In the genomic region with DNA sequence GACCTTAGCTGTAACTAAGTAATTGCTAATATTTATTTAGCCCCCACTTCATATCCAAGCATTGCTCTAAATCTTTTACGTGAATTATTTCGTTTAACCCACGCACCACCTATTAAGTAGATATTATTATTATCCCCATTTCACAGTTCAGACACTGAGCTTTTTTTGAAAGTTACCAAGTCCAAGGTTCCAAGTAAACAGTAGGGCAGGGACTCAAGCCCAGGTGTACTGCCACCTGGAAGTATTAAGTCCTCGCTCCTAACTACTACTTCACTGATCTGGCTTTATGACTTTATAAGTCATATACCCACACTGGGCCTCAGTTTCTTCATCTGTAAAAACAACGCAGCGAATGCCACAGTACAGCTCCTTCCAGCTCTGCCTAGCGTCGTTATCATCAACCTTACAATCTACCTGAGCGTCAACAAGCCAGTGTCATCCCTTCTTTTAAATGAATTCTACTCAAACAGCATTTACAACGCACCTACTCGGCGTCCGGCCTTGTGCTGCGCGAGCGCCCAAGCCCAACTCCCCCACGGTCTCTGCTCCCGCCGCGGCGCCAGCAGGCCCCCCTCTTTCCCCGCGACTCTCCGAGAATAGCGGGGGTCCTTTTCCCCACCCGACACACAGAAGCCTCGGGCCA, we compare ENCODE assay signal across 8 cellular contexts. TPM values are rescaled to one million over a fixed set of nuclear protein-coding genes. Genes with fewer than 3 reads are reported as not detected.
A peak's percentile ranks its signal among the peaks of the same experiment; 100 is the strongest.
DNase-seq lines count a peak whose midpoint lies in the region; ATAC-seq and TF ChIP-seq lines count a peak whose summit lies in the region.

No MANE protein-coding gene starts in this region.

- H3K27me3 Mint-ChIP-seq in activated CD4-positive, alpha-beta T cell treated with anti-CD3 and anti-CD28 coated beads, Interleukin-2, amount 10 ng/mL, durations not matched to agents 7 days and 5 days = peaks cover 11% of the 10 kb centered on the region

- H3K9me3 ChIP-seq in neuron (ENCODE audit: low read length) = no peaks in the 10 kb centered on the region

- POLR2A ChIA-PET in activated CD4-positive, alpha-beta T cell treated with anti-CD3 and anti-CD28 coated beads, Interleukin-2, amount 10 ng/mL, durations not matched to agents 7 days and 5 days (lab: Charles Lee) = no interaction called here

- H3K9me3 Mint-ChIP-seq in activated CD4-positive, alpha-beta T cell treated with anti-CD3 and anti-CD28 coated beads, Interleukin-2, amount 10 ng/mL, durations not matched to agents 7 days and 5 days = peaks cover 2% of the 10 kb centered on the region

- peaks cover 39% of the 10 kb centered on the region for H3K4me1 Mint-ChIP-seq in activated CD4-positive, alpha-beta T cell treated with anti-CD3 and anti-CD28 coated beads, Interleukin-2, amount 10 ng/mL, durations not matched to agents 7 days and 5 days

- H3K4me3 Mint-ChIP-seq in activated CD4-positive, alpha-beta T cell treated with anti-CD3 and anti-CD28 coated beads, Interleukin-2, amount 10 ng/mL, durations not matched to agents 7 days and 5 days = peak overlapping the region; percentile 92

- ATAC-seq in GM19397 (IDR thresholded peaks at IDR 0.05; ENCODE audit: unreplicated experiment) (peak; percentile 12), GM19324 (IDR thresholded peaks at IDR 0.05; ENCODE audit: low FRiP score, unreplicated experiment) (no peak)

- DNase-seq in HL-60 (ENCODE audit: low read depth in 1 of 2, low spot score in 1 of 2) (peak in 1 of 2 experiments; percentile 6), fibroblast of the aortic adventitia (ENCODE audit: low read depth) (peak; percentile 11), mesenteric fat pad (ENCODE audit: low spot score) (no peak)
- peak; percentile 28 for DNase-seq in activated CD4-positive, alpha-beta T cell treated with anti-CD3 and anti-CD28 coated beads, Interleukin-2, amount 10 ng/mL, durations not matched to agents 7 days and 5 days

- CTCF ChIA-PET in activated CD4-positive, alpha-beta T cell treated with anti-CD3 and anti-CD28 coated beads, Interleukin-2, amount 10 ng/mL, durations not matched to agents 7 days and 5 days (lab: Charles Lee) = interaction anchor here (0.7 to 1.1 kb wide), 5 partner anchors 71 to 231 kb away, joined by 3 to 4 read pairs (median 4); no protein-coding TSS in a partner anchor

- peak overlapping the region; percentile 97 for H3K27ac Mint-ChIP-seq in activated CD4-positive, alpha-beta T cell treated with anti-CD3 and anti-CD28 coated beads, Interleukin-2, amount 10 ng/mL, durations not matched to agents 7 days and 5 days

- H3K36me3 ChIP-seq in neuron (ENCODE audit: insufficient read depth, low read length) = no peaks in the 10 kb centered on the region

- H3K4me3 ChIP-seq in HL-60 (replicated peaks; ENCODE audit: insufficient read depth, low read length) = peak overlapping the region; percentile 99
- peak overlapping the region; percentile 95 for H3K4me3 ChIP-seq in fibroblast of the aortic adventitia (ENCODE audit: low read depth, low read length)
- peak overlapping the region; percentile 91 for H3K4me3 ChIP-seq in neuron (ENCODE audit: low read length)

- peaks cover 32% of the 10 kb centered on the region for H3K36me3 Mint-ChIP-seq in activated CD4-positive, alpha-beta T cell treated with anti-CD3 and anti-CD28 coated beads, Interleukin-2, amount 10 ng/mL, durations not matched to agents 7 days and 5 days (ENCODE audit: low read depth)

- TF ChIP-seq CTCF in C4-2B (conservative IDR thresholded peaks at IDR 0.05) = no peak
- no peak for TF ChIP-seq CTCF in HL-60 (IDR thresholded peaks at IDR 0.05; ENCODE audit: insufficient read depth, low read length)
- TF ChIP-seq CTCF in fibroblast of the aortic adventitia (IDR thresholded peaks at IDR 0.05; ENCODE audit: insufficient read depth, low read length) = no peak

- peaks cover 13% of the 10 kb centered on the region for H3K4me1 ChIP-seq in neuron (ENCODE audit: insufficient read depth, low read length)

- peak overlapping the region; percentile 93 for H3K27ac ChIP-seq in C4-2B
- H3K27ac ChIP-seq in HL-60 (replicated peaks) = peak overlapping the region; percentile 85

- H2AFZ ChIP-seq in neuron (ENCODE audit: low read depth, low read length) = peak overlapping the region; percentile 87

- no peaks in the 10 kb centered on the region for H3K27me3 ChIP-seq in HL-60 (ENCODE audit: insufficient read depth, poor library complexity, severe bottlenecking)
- H3K27me3 ChIP-seq in neuron (ENCODE audit: insufficient read depth, low read length) = no peaks in the 10 kb centered on the region

RNA-seq across cellular contexts. Expression of a gene that starts 0.6 kb away (rescaled TPM):
- 10 to 100 TPM; 32.2 to 36.6 TPM for total RNA-seq in activated CD4-positive, alpha-beta T cell treated with anti-CD3 and anti-CD28 coated beads, Interleukin-2, amount 10 ng/mL, durations not matched to agents 7 days and 5 days
- 26.8 and 37.8 TPM in 2 replicates for total RNA-seq in fibroblast of the aortic adventitia (ENCODE audit: low replicate concordance)
- total RNA-seq in mesenteric fat pad = 17.3 TPM

RNA-seq across cellular contexts. Expression of a gene that starts 48.6 kb away (rescaled TPM):
- 10 to 100 TPM; 70.2 to 93.5 TPM for total RNA-seq in activated CD4-positive, alpha-beta T cell treated with anti-CD3 and anti-CD28 coated beads, Interleukin-2, amount 10 ng/mL, durations not matched to agents 7 days and 5 days
- total RNA-seq in fibroblast of the aortic adventitia (ENCODE audit: low replicate concordance) (75.8 and 105 TPM in 2 replicates), mesenteric fat pad (123 TPM)
